36 cellular contexts compared by ENCODE assay signal in genomic region chr7:149791411-149792219, GRCh38. TPM values are rescaled to one million over a fixed set of nuclear protein-coding genes. Genes with fewer than 3 reads are reported as not detected.
"Had no signal": no experiment of that assay in that cellular context is flagged by ENCODE, and none has a peak within 500 bp of the region (broad histone marks: within the 10 kb centered on the region; RNA-seq: fewer than 3 reads in every experiment).

No MANE protein-coding gene starts in this region.

- H3K4me3 ChIP-seq: adrenal gland, body of pancreas, esophagus muscularis mucosa, gastrocnemius medialis had no signal

- ATAC-seq: activated CD4-positive, CD25-positive, alpha-beta regulatory T cell treated with anti-CD3 and anti-CD28 coated beads, Interleukin-2, amount 50 U/mL, for 24 hours; activated CD8-positive, alpha-beta memory T cell treated with anti-CD3 and anti-CD28 coated beads, Interleukin-2, amount 10 ng/mL, durations not matched to agents 7 days and 5 days; activated CD8-positive, alpha-beta T cell treated with anti-CD3 and anti-CD28 coated beads, Interleukin-2, amount 10 ng/mL, durations not matched to agents 7 days and 5 days; activated naive CD8-positive, alpha-beta T cell treated with anti-CD3 and anti-CD28 coated beads, Interleukin-2, amount 50 U/mL, for 24 hours; body of pancreas; effector memory CD8-positive, alpha-beta T cell; foreskin keratinocyte; gastrocnemius medialis; T-helper 17 cell had no signal

- FAIRE-seq: colon had no signal

- H3K9me3 Mint-ChIP-seq: activated B cell treated with CpG ODN at 0.5 μM for 24 hours; activated CD4-positive, alpha-beta memory T cell treated with anti-CD3 and anti-CD28 coated beads for 36 hours; activated naive CD4-positive, alpha-beta T cell treated with anti-CD3 and anti-CD28 coated beads for 36 hours; activated naive CD4-positive, alpha-beta T cell treated with anti-CD3 and anti-CD28 coated beads, Interleukin-2, amount 50 U/mL, for 24 hours; activated naive CD8-positive, alpha-beta T cell treated with anti-CD3 and anti-CD28 coated beads for 36 hours; activated naive CD8-positive, alpha-beta T cell treated with anti-CD3 and anti-CD28 coated beads, Interleukin-2, amount 50 U/mL, for 24 hours; activated T-helper 1 cell treated with anti-CD3 and anti-CD28 coated beads, Interleukin-12 subunit alpha, Interleukin-12 subunit beta, Interleukin-2, Interleukin-4 antibody, amounts not matched to agents 30 ng/mL and 10 ng/mL and 1 ng/mL, durations not matched to agents 14 hours and 24 hours and 36 hours; activated T-helper 2 cell treated with anti-CD3 and anti-CD28 coated beads, Interferon-gamma antibody, Interleukin-2, Interleukin-4, amounts not matched to agents 10 μg/mL and 5 μg/mL and 100 μg/mL, durations not matched to agents 14 hours and 24 hours and 36 hours; effector memory CD8-positive, alpha-beta T cell; T-helper 2 cell treated with Interferon-gamma antibody and Interleukin-4, amounts not matched to agents 5 μg/mL and 100 μg/mL, for 36 hours had no signal

- H3K36me3 ChIP-seq: adrenal gland, esophagus muscularis mucosa, gastrocnemius medialis, WERI-Rb-1 had no signal

- H3K27me3 ChIP-seq: body of pancreas had no signal

- H3K4me1 Mint-ChIP-seq: activated CD8-positive, alpha-beta memory T cell treated with anti-CD3 and anti-CD28 coated beads, Interleukin-2, amount 10 ng/mL, durations not matched to agents 7 days and 5 days; activated naive CD4-positive, alpha-beta T cell treated with anti-CD3 and anti-CD28 coated beads, Interleukin-2, amount 50 U/mL, for 24 hours; activated naive CD8-positive, alpha-beta T cell treated with anti-CD3 and anti-CD28 coated beads, Interleukin-2, amount 50 U/mL, for 24 hours had no signal

- H3K27ac Mint-ChIP-seq: activated B cell treated with CpG ODN at 0.5 μM for 24 hours; activated CD4-positive, alpha-beta memory T cell treated with anti-CD3 and anti-CD28 coated beads for 36 hours; activated CD8-positive, alpha-beta memory T cell treated with anti-CD3 and anti-CD28 coated beads, Interleukin-2, amount 10 ng/mL, durations not matched to agents 7 days and 5 days; activated CD8-positive, alpha-beta T cell treated with anti-CD3 and anti-CD28 coated beads, Interleukin-2, amount 10 ng/mL, durations not matched to agents 7 days and 5 days; activated naive CD4-positive, alpha-beta T cell treated with anti-CD3 and anti-CD28 coated beads for 36 hours; activated naive CD4-positive, alpha-beta T cell treated with anti-CD3 and anti-CD28 coated beads, Interleukin-2, amount 50 U/mL, for 24 hours; activated naive CD8-positive, alpha-beta T cell treated with anti-CD3 and anti-CD28 coated beads for 36 hours; activated naive CD8-positive, alpha-beta T cell treated with anti-CD3 and anti-CD28 coated beads, Interleukin-2, amount 50 U/mL, for 24 hours; activated T-helper 1 cell treated with anti-CD3 and anti-CD28 coated beads, Interleukin-12 subunit alpha, Interleukin-12 subunit beta, Interleukin-2, Interleukin-4 antibody, amounts not matched to agents 30 ng/mL and 10 ng/mL and 1 ng/mL, durations not matched to agents 14 hours and 24 hours and 36 hours; activated T-helper 2 cell treated with anti-CD3 and anti-CD28 coated beads, Interferon-gamma antibody, Interleukin-2, Interleukin-4, amounts not matched to agents 10 μg/mL and 5 μg/mL and 100 μg/mL, durations not matched to agents 14 hours and 24 hours and 36 hours; effector memory CD8-positive, alpha-beta T cell; T-helper 17 cell; T-helper 2 cell treated with Interferon-gamma antibody and Interleukin-4, amounts not matched to agents 5 μg/mL and 100 μg/mL, for 36 hours had no signal

- H3K4me1 ChIP-seq: foreskin keratinocyte, gastrocnemius medialis had no signal

- H3K9me3 ChIP-seq: adrenal gland, body of pancreas, esophagus muscularis mucosa, gastrocnemius medialis had no signal

- DNase-seq: activated B cell treated with CpG ODN at 0.5 μM for 24 hours; activated CD4-positive, alpha-beta memory T cell treated with anti-CD3 and anti-CD28 coated beads for 36 hours; activated CD4-positive, alpha-beta T cell treated with anti-CD3 and anti-CD28 coated beads for 48 hours; activated CD8-positive, alpha-beta memory T cell treated with anti-CD3 and anti-CD28 coated beads, Interleukin-2, amount 10 ng/mL, durations not matched to agents 7 days and 5 days; activated CD8-positive, alpha-beta memory T cell treated with anti-CD3 and anti-CD28 coated beads, Interleukin-2, amount 50 U/mL, for 4 hours; activated CD8-positive, alpha-beta T cell treated with anti-CD3 and anti-CD28 coated beads, Interleukin-2, amount 10 ng/mL, durations not matched to agents 7 days and 5 days; activated effector memory CD4-positive, alpha-beta T cell treated with anti-CD3 and anti-CD28 coated beads, Interleukin-2, amount 50 U/mL, for 16 hours; activated naive CD4-positive, alpha-beta T cell treated with anti-CD3 and anti-CD28 coated beads for 36 hours; activated naive CD8-positive, alpha-beta T cell treated with anti-CD3 and anti-CD28 coated beads for 36 hours; activated naive CD8-positive, alpha-beta T cell treated with anti-CD3 and anti-CD28 coated beads, Interleukin-2, amount 50 U/mL, for 24 hours; activated T-cell treated with anti-CD3 and anti-CD28 coated beads, Interleukin-2, amount 50 U/mL, for 1 hour; activated T-cell treated with anti-CD3 and anti-CD28 coated beads, Interleukin-2, amount 50 U/mL, for 48 hours; adrenal gland; amygdala; aorta; body of pancreas; caudate nucleus; cortex of kidney; dermis blood vessel endothelial cell; effector CD4-positive, alpha-beta T cell; effector memory CD8-positive, alpha-beta T cell; erythroblast; foreskin keratinocyte; gastrocnemius medialis; T-helper 1 cell; T-helper 17 cell; T1000; WERI-Rb-1 had no signal

- H3K27ac ChIP-seq: adrenal gland, body of pancreas, esophagus muscularis mucosa, foreskin keratinocyte, gastrocnemius medialis, WERI-Rb-1 had no signal

- H3K4me3 Mint-ChIP-seq: activated B cell treated with CpG ODN at 0.5 μM for 24 hours; activated CD4-positive, alpha-beta memory T cell treated with anti-CD3 and anti-CD28 coated beads for 36 hours; activated CD8-positive, alpha-beta memory T cell treated with anti-CD3 and anti-CD28 coated beads, Interleukin-2, amount 10 ng/mL, durations not matched to agents 7 days and 5 days; activated CD8-positive, alpha-beta T cell treated with anti-CD3 and anti-CD28 coated beads, Interleukin-2, amount 10 ng/mL, durations not matched to agents 7 days and 5 days; activated naive CD4-positive, alpha-beta T cell treated with anti-CD3 and anti-CD28 coated beads for 36 hours; activated naive CD4-positive, alpha-beta T cell treated with anti-CD3 and anti-CD28 coated beads, Interleukin-2, amount 50 U/mL, for 24 hours; activated naive CD8-positive, alpha-beta T cell treated with anti-CD3 and anti-CD28 coated beads for 36 hours; activated naive CD8-positive, alpha-beta T cell treated with anti-CD3 and anti-CD28 coated beads, Interleukin-2, amount 50 U/mL, for 24 hours; activated T-helper 1 cell treated with anti-CD3 and anti-CD28 coated beads, Interleukin-12 subunit alpha, Interleukin-12 subunit beta, Interleukin-2, Interleukin-4 antibody, amounts not matched to agents 30 ng/mL and 10 ng/mL and 1 ng/mL, durations not matched to agents 14 hours and 24 hours and 36 hours; effector memory CD8-positive, alpha-beta T cell; T-helper 2 cell treated with Interferon-gamma antibody and Interleukin-4, amounts not matched to agents 5 μg/mL and 100 μg/mL, for 36 hours had no signal

RNA-seq across cellular contexts. Expression of gene ZNF467, which starts 18.2 kb away (rescaled TPM):
- total RNA-seq: activated CD8-positive, alpha-beta memory T cell treated with anti-CD3 and anti-CD28 coated beads for 36 hours; activated CD8-positive, alpha-beta memory T cell treated with anti-CD3 and anti-CD28 coated beads, Interleukin-2, amount 10 ng/mL, durations not matched to agents 7 days and 5 days; activated T-helper 2 cell treated with anti-CD3 and anti-CD28 coated beads, Interferon-gamma antibody, Interleukin-2, Interleukin-4, amounts not matched to agents 10 μg/mL and 5 μg/mL and 100 μg/mL, durations not matched to agents 14 hours and 24 hours and 36 hours had no signal
